In the genomic region with DNA sequence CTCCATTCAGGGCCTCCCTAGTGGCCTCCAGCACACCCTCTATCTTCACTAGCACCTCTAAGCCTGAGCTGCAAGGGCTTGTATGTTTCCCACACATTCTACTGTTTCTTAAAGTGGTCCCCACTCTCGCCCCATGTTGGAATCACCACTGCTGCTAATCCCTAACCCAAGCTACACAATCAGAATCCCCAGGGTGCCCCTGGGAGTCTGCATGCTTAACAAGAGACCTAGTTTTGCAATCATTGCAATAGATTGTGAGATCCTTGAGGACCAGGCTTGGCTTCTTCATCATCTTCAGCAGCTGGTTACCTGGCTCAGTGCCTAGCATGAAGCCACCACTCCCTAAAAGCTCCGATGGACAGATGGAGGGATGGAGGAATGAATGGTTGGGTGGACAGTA, we compare ENCODE assay signal across 22 cellular contexts.
"Had no signal": no experiment of that assay in that cellular context is flagged by ENCODE, and none has a peak within 500 bp of the region (broad histone marks: within the 10 kb centered on the region; RNA-seq: fewer than 3 reads in every experiment).

No MANE protein-coding gene starts in this region.

- ATAC-seq: activated T-helper 17 cell treated with anti-CD3 and anti-CD28 coated beads, Interleukin-2, amount 50 U/mL, for 72 hours; left colon had no signal

- H3K9me3 Mint-ChIP-seq: activated CD4-positive, alpha-beta memory T cell treated with anti-CD3 and anti-CD28 coated beads, Interleukin-2, amount 10 ng/mL, durations not matched to agents 7 days and 5 days; activated naive CD8-positive, alpha-beta T cell treated with anti-CD3 and anti-CD28 coated beads, Interleukin-2, amount 10 ng/mL, durations not matched to agents 7 days and 5 days; activated T-helper 17 cell treated with anti-CD3 and anti-CD28 coated beads, Interleukin-2, amount 50 U/mL, for 72 hours; mesothelial cell of epicardium; nephron; stimulated activated naive CD8-positive, alpha-beta T cell treated with anti-CD3 and anti-CD28 coated beads, Interleukin-15, Interleukin-2, amounts not matched to agents 100 ng/mL and 50 ng/mL, for 24 hours had no signal

- H3K27me3 Mint-ChIP-seq: activated CD4-positive, alpha-beta memory T cell treated with anti-CD3 and anti-CD28 coated beads, Interleukin-2, amount 10 ng/mL, durations not matched to agents 7 days and 5 days; activated naive CD8-positive, alpha-beta T cell treated with anti-CD3 and anti-CD28 coated beads, Interleukin-2, amount 10 ng/mL, durations not matched to agents 7 days and 5 days; activated T-helper 17 cell treated with anti-CD3 and anti-CD28 coated beads, Interleukin-2, amount 50 U/mL, for 72 hours had no signal

- H3K4me3 Mint-ChIP-seq: activated CD4-positive, alpha-beta memory T cell treated with anti-CD3 and anti-CD28 coated beads, Interleukin-2, amount 10 ng/mL, durations not matched to agents 7 days and 5 days; activated naive CD8-positive, alpha-beta T cell treated with anti-CD3 and anti-CD28 coated beads, Interleukin-2, amount 10 ng/mL, durations not matched to agents 7 days and 5 days; activated T-helper 17 cell treated with anti-CD3 and anti-CD28 coated beads, Interleukin-2, amount 50 U/mL, for 72 hours; mesothelial cell of epicardium; nephron; stimulated activated naive CD8-positive, alpha-beta T cell treated with anti-CD3 and anti-CD28 coated beads, Interleukin-15, Interleukin-2, amounts not matched to agents 100 ng/mL and 50 ng/mL, for 24 hours had no signal

- H3K36me3 Mint-ChIP-seq: activated naive CD8-positive, alpha-beta T cell treated with anti-CD3 and anti-CD28 coated beads, Interleukin-2, amount 10 ng/mL, durations not matched to agents 7 days and 5 days had no signal

- DNase-seq: activated CD4-positive, alpha-beta memory T cell treated with anti-CD3 and anti-CD28 coated beads, Interleukin-2, amount 10 ng/mL, durations not matched to agents 7 days and 5 days; activated CD4-positive, alpha-beta T cell treated with anti-CD3 and anti-CD28 coated beads for 48 hours; activated CD4-positive, CD25-positive, alpha-beta regulatory T cell; activated naive CD4-positive, alpha-beta T cell; activated naive CD8-positive, alpha-beta T cell treated with anti-CD3 and anti-CD28 coated beads, Interleukin-2, amount 10 ng/mL, durations not matched to agents 7 days and 5 days; activated T-cell treated with anti-CD3 and anti-CD28 coated beads, Interleukin-2, amount 50 U/mL, for 1 hour; foreskin fibroblast; left colon; posterior cingulate gyrus; T1000; transverse colon had no signal

- H3K4me2 ChIP-seq: hepatocyte had no signal

- H3K4me1 ChIP-seq: ascending aorta, transverse colon, vagina had no signal

- H3K4me1 Mint-ChIP-seq: nephron had no signal

- H2AFZ ChIP-seq: hepatocyte had no signal

- H3K79me2 ChIP-seq: hepatocyte had no signal

- H3K27me3 ChIP-seq: ascending aorta, breast epithelium, hepatocyte, suprapubic skin, transverse colon, vagina had no signal

- H3K27ac Mint-ChIP-seq: activated CD4-positive, alpha-beta memory T cell treated with anti-CD3 and anti-CD28 coated beads, Interleukin-2, amount 10 ng/mL, durations not matched to agents 7 days and 5 days; activated naive CD8-positive, alpha-beta T cell treated with anti-CD3 and anti-CD28 coated beads, Interleukin-2, amount 10 ng/mL, durations not matched to agents 7 days and 5 days; activated T-helper 17 cell treated with anti-CD3 and anti-CD28 coated beads, Interleukin-2, amount 50 U/mL, for 72 hours; mesothelial cell of epicardium; nephron; stimulated activated naive CD8-positive, alpha-beta T cell treated with anti-CD3 and anti-CD28 coated beads, Interleukin-15, Interleukin-2, amounts not matched to agents 100 ng/mL and 50 ng/mL, for 24 hours had no signal

- H3K9me3 ChIP-seq: ascending aorta, breast epithelium, suprapubic skin, transverse colon, vagina had no signal

- H3K4me3 ChIP-seq: ascending aorta, breast epithelium, hepatocyte, lung, skin epidermis, suprapubic skin, transverse colon, vagina had no signal

- H3K27ac ChIP-seq: ascending aorta, breast epithelium, hepatocyte, skin epidermis, suprapubic skin, transverse colon, vagina had no signal
